ENCODE assay signal across 16 cellular contexts in the genomic region with DNA sequence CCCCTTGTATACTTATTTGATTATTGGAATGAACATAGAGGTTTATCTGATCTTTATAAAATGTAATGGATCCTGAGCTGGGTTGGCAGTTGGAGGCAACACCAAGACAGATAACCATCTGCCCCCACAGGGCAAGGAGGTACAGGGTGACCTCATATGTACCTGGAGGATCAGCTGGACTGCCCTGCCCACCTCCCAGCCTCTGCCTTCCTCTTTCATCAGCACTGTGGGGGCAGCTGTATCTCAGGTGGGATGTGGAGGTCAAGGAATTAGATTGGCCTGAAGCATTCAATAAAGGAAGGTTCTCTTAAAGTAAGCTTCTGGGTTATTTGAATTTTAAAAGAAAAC.
A peak's percentile ranks its signal among the peaks of the same experiment; 100 is the strongest.
DNase-seq lines count a peak whose midpoint lies in the region; ATAC-seq and TF ChIP-seq lines count a peak whose summit lies in the region.
"Had no signal": no experiment of that assay in that cellular context is flagged by ENCODE, and none has a peak within 500 bp of the region (broad histone marks: within the 10 kb centered on the region; RNA-seq: fewer than 3 reads in every experiment).

No MANE protein-coding gene starts in this region.

- dilution Hi-C loops in IMR-90 (cut with HindIII; ENCODE audit: low sequenced_read_pairs, unreplicated experiment) = no loop called here

- peak overlapping the region; percentile 34 for H2BK5ac ChIP-seq in IMR-90 (ENCODE audit: low read depth, low read length, poor library complexity, severe bottlenecking)

- TF ChIP-seq RAD21 in IMR-90 (IDR thresholded peaks at IDR 0.05; ENCODE audit: low read length) = no peak

- H4K8ac ChIP-seq in IMR-90 (ENCODE audit: low read depth in 2 of 2, low read length in 2 of 2) = peak overlapping the region in 1 of 2 experiments; percentile 47; a peak in 1 of 4 replicates

- no TSS peak for BruUV-seq in IMR-90 (replicated peaks; lab: Mats Ljungman, UMichigan)

- H3K4me1 ChIP-seq in IMR-90 (ENCODE audit: control insufficient read depth, insufficient read depth, low read length) (peaks cover 2% of the 10 kb centered on the region; the same call in 1 of the 2 replicates), parathyroid adenoma (peaks cover 17% of the 10 kb centered on the region), ovary (ENCODE audit: insufficient read depth) (no peaks in the 10 kb centered on the region), psoas muscle (no peaks in the 10 kb centered on the region)

- H3K4ac ChIP-seq in IMR-90 (ENCODE audit: low read depth, low read length) = peak overlapping the region; percentile 87

- H2BK20ac ChIP-seq in IMR-90 (ENCODE audit: low read depth, low read length) = peak overlapping the region; percentile 54

- in situ Hi-C loops in IMR-90 (cut with MboI; ENCODE audit: low sequenced_read_pairs) = no loop called here

- H2AK9ac ChIP-seq in IMR-90 (replicated peaks; ENCODE audit: low read depth, low read length, poor library complexity) = no peak overlapping the region

- no peak overlapping the region for H3K18ac ChIP-seq in IMR-90 (ENCODE audit: low read depth, low read length)

- H3K4me2 ChIP-seq in IMR-90 (ENCODE audit: low read depth, low read length) = no peak overlapping the region
- H3K4me2 ChIP-seq in parathyroid adenoma (ENCODE audit: low read length) = no peak overlapping the region
- H3K4me2 ChIP-seq: BLaER1 treated with 17β-estradiol and CSF1 and Interleukin-3, amounts not matched to agents 10 nM and 100 nM had no signal

- no peak for TF ChIP-seq EP300 in ovary (IDR thresholded peaks at IDR 0.05)

- peak; percentile 22 for DNase-seq in A172 (ENCODE audit: low spot score)
- no peak for DNase-seq in IMR-90
- DNase-seq in epithelial cell of prostate (ENCODE audit: low read depth, low spot score) = no peak
- no peak for DNase-seq in KG1 (lab: John Stamatoyannopoulos, UW)
- DNase-seq in ovary = no peak
- no peak for DNase-seq in psoas muscle
- DNase-seq: GF-D8; NCI-H1417; NCI-H1930; NCI-H2171 treated with DMSO at 0.1 percent for 48 hours; NCI-H446 treated with DMSO at 0.1 percent for 48 hours; NK-92 treated with Interleukin-12 subunit alpha and Interleukin-12 subunit beta, amount 100 ng/mL, for 24 hours; RPMI8226 had no signal

- peak overlapping the region; percentile 80 for H2BK120ac ChIP-seq in IMR-90 (ENCODE audit: low read depth, low read length)

- no peak overlapping the region for H3K23ac ChIP-seq in IMR-90 (ENCODE audit: low read depth, low read length)

- H2AFZ ChIP-seq in IMR-90 (replicated peaks; ENCODE audit: low read length, poor library complexity) (no peak overlapping the region), parathyroid adenoma (peak overlapping the region; percentile 56)

- no peaks in the 10 kb centered on the region for H4K20me1 ChIP-seq in IMR-90 (ENCODE audit: insufficient read depth, low read length)
- H4K20me1 ChIP-seq: BLaER1 treated with 17β-estradiol and CSF1 and Interleukin-3, amounts not matched to agents 10 nM and 100 nM had no signal

- H3K9me3 ChIP-seq in IMR-90 (ENCODE audit: control insufficient read depth, insufficient read depth, low read length) = no peaks in the 10 kb centered on the region
- no peaks in the 10 kb centered on the region for H3K9me3 ChIP-seq in parathyroid adenoma (ENCODE audit: control insufficient read depth, low read length)
- H3K9me3 ChIP-seq in ovary = no peaks in the 10 kb centered on the region
- H3K9me3 ChIP-seq in psoas muscle = no peaks in the 10 kb centered on the region
- H3K9me3 ChIP-seq: BLaER1 treated with 17β-estradiol and CSF1 and Interleukin-3, amounts not matched to agents 10 nM and 100 nM had no signal

- no peaks in the 10 kb centered on the region for H3K27me3 ChIP-seq in IMR-90 (ENCODE audit: control insufficient read depth, insufficient read depth, low read length)
- no peaks in the 10 kb centered on the region for H3K27me3 ChIP-seq in parathyroid adenoma (ENCODE audit: control insufficient read depth, insufficient read depth, low read length)
- H3K27me3 ChIP-seq in ovary = no peaks in the 10 kb centered on the region
- no peaks in the 10 kb centered on the region for H3K27me3 ChIP-seq in psoas muscle (ENCODE audit: insufficient read depth in 3 of 3, low read length in 2 of 3)
- H3K27me3 ChIP-seq: BLaER1 treated with 17β-estradiol and CSF1 and Interleukin-3, amounts not matched to agents 10 nM and 100 nM had no signal

- H3K9ac ChIP-seq in IMR-90 (ENCODE audit: low read depth, low read length) (no peak overlapping the region), parathyroid adenoma (no peak overlapping the region)
- H3K9ac ChIP-seq: BLaER1 treated with 17β-estradiol and CSF1 and Interleukin-3, amounts not matched to agents 10 nM and 100 nM had no signal

- CTCF ChIA-PET in IMR-90 (lab: Yijun Ruan, JAX) = no interaction called here

- POLR2A ChIA-PET in IMR-90 (lab: Charles Lee; ENCODE audit: unreplicated experiment) = interaction anchor here (0.6 kb wide), 1 partner anchor 22 kb away, joined by 5 read pairs; no protein-coding TSS in a partner anchor

- TF ChIP-seq POLR2A in IMR-90 (IDR thresholded peaks at IDR 0.05; ENCODE audit: low read depth, low read length) (no peak), ovary (IDR thresholded peaks at IDR 0.05) (no peak)

- H3K79me2 ChIP-seq in parathyroid adenoma = no peaks in the 10 kb centered on the region

- intact Hi-C loops in IMR-90 (cut with micrococcal nuclease) (no loop called here), ovary (cut with DNase I) (no loop called here), psoas muscle (cut with DNase I) (no loop called here)

- H3K79me1 ChIP-seq in IMR-90 (ENCODE audit: low read depth in 1 of 2, low read length in 2 of 2) = no peaks in the 10 kb centered on the region

- H3K9me1 ChIP-seq in IMR-90 (ENCODE audit: insufficient read depth, low read length) = peaks cover 3% of the 10 kb centered on the region

- no peak overlapping the region for H4K5ac ChIP-seq in IMR-90 (ENCODE audit: low read depth, low read length)

- H2AK5ac ChIP-seq in IMR-90 (ENCODE audit: low read depth, low read length) = peak overlapping the region; percentile 49; the same call in 1 of the 2 replicates

- H2BK15ac ChIP-seq in IMR-90 (ENCODE audit: low read depth, low read length) = no peak overlapping the region; the same call in 2 of the 3 replicates

- TF ChIP-seq CTCF in IMR-90 (conservative IDR thresholded peaks at IDR 0.05; ENCODE audit: low read depth, low read length) = no peak
- TF ChIP-seq CTCF in parathyroid adenoma (IDR thresholded peaks at IDR 0.05) = no peak
- no peak for TF ChIP-seq CTCF in ovary (IDR thresholded peaks at IDR 0.05)
- no peak for TF ChIP-seq CTCF in psoas muscle (IDR thresholded peaks at IDR 0.05)

- H3K56ac ChIP-seq in IMR-90 (ENCODE audit: extremely low read depth, insufficient read depth, low read length) = no peak overlapping the region

- H3K27ac ChIP-seq in IMR-90 (ENCODE audit: insufficient read depth, low read length) = no peak overlapping the region
- peak overlapping the region; percentile 75 for H3K27ac ChIP-seq in epithelial cell of prostate
- H3K27ac ChIP-seq in parathyroid adenoma = no peak overlapping the region
- H3K27ac ChIP-seq in ovary = no peak overlapping the region
- H3K27ac ChIP-seq in psoas muscle = no peak overlapping the region
- H3K27ac ChIP-seq: BLaER1 treated with 17β-estradiol and CSF1 and Interleukin-3, amounts not matched to agents 10 nM and 100 nM had no signal

- H4K91ac ChIP-seq in IMR-90 (ENCODE audit: insufficient read depth, low read depth, low read length) = peak overlapping the region; percentile 81; the same call in 1 of the 2 replicates

- H3K36me3 ChIP-seq in IMR-90 (ENCODE audit: control insufficient read depth, insufficient read depth, low read length) = no peaks in the 10 kb centered on the region
- H3K36me3 ChIP-seq in parathyroid adenoma (ENCODE audit: control insufficient read depth, insufficient read depth, low read length) = no peaks in the 10 kb centered on the region
- no peaks in the 10 kb centered on the region for H3K36me3 ChIP-seq in ovary
- H3K36me3 ChIP-seq in psoas muscle (ENCODE audit: insufficient read depth in 1 of 2, low read depth in 1 of 2) = no peaks in the 10 kb centered on the region
- H3K36me3 ChIP-seq: BLaER1 treated with 17β-estradiol and CSF1 and Interleukin-3, amounts not matched to agents 10 nM and 100 nM had no signal

- ATAC-seq in IMR-90 (ENCODE audit: low read depth) (no peak), HG02852 (IDR thresholded peaks at IDR 0.05; ENCODE audit: unreplicated experiment) (no peak), psoas muscle (no peak)

- H3K4me3 ChIP-seq in IMR-90 (ENCODE audit: insufficient read depth, low read depth, low read length) (no peak overlapping the region), parathyroid adenoma (ENCODE audit: low read depth, low read length) (no peak overlapping the region), ovary (no peak overlapping the region), psoas muscle (no peak overlapping the region)
- H3K4me3 ChIP-seq: BLaER1 treated with 17β-estradiol and CSF1 and Interleukin-3, amounts not matched to agents 10 nM and 100 nM had no signal

- peak overlapping the region; percentile 65; the same call in 1 of the 2 replicates for H3K14ac ChIP-seq in IMR-90 (replicated peaks; ENCODE audit: low read depth, low read length)

TF ChIP-seq in IMR-90, 13 proteins besides CTCF, POLR2A, EP300 and RAD21 (continues in another document):
- TF ChIP-seq CHD1 (IDR thresholded peaks at IDR 0.05; ENCODE audit: low read depth, low read length) (no peak), SMC3 (IDR thresholded peaks at IDR 0.05; ENCODE audit: low read depth, low read length) (no peak), NFE2L2 (IDR thresholded peaks at IDR 0.05; ENCODE audit: low read depth, low read length) (no peak), BHLHE40 (IDR thresholded peaks at IDR 0.05; ENCODE audit: low read depth, low read length) (no peak), MAFK (IDR thresholded peaks at IDR 0.05; ENCODE audit: low read depth, low read length) (no peak), CEBPB (IDR thresholded peaks at IDR 0.05; ENCODE audit: low read depth, low read length) (no peak), USF2 (IDR thresholded peaks at IDR 0.05; ENCODE audit: low read depth, low read length) (no peak), MXI1 (IDR thresholded peaks at IDR 0.05; ENCODE audit: borderline replicate concordance, low read depth, low read length) (no peak), RFX5 (IDR thresholded peaks at IDR 0.05; ENCODE audit: low read depth, low read length) (no peak), MAZ (IDR thresholded peaks at IDR 0.05; ENCODE audit: borderline replicate concordance, low read depth, low read length) (no peak), FOS (IDR thresholded peaks at IDR 0.05; ENCODE audit: low read depth, low read length) (no peak), RCOR1 (IDR thresholded peaks at IDR 0.05; ENCODE audit: insufficient replicate concordance, low read length) (no peak)
